Comparison of ENCODE assay signal across 1 cellular context in the genomic region with DNA sequence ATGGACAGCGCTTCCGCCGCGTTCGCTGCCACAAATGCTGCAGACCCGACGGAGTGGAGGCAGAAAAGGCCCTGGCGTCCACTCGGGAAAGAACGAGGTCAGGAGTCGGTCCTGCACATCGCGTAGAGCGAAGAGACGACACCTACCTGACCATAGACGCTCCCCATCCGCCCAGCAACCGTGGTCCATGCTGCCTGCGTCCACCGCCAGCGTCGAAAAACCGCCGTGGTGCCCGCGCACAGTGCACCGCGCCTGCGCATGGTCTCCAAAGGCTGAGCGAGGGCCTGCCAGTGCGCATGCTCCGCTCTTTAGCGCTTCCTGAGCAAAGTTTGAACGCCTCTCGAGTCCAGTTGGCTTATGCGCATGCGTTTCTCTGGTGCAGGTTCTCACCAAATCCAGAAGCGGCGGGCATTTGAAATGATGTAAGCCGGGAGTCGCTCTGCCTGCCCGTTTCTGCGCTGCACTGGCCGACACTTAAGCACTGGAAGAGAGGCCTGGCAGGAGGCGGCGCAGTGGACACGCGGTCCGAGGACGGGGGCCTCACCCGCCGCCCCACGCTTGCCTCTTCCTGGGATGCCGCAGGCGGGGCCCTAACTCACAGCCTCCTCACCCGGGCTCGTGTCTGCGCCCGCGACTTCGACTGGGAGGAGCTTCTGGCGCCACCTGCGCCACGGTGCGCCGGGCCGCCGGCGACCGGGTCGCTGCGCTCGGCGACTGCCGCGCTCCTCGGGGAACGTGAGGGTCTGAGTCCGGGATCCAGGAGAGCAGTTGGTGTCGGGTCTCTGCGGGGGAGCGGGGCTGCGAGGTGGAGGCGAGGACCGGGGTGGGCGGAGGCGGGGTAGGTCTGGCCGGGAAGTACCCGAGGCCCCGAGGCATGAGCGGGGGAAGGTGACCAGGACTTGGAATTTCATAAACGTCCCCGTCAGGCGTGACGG.
TF ChIP-seq lines count a peak whose summit lies in the region.

A gene with protein sequence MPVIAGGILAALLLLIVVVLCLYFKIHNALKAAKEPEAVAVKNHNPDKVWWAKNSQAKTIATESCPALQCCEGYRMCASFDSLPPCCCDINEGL (minus strand): TSS at position 243 of the 935 bp plus-strand sequence. CDS start 29,066 bp downstream, outside the sequence.

TF ChIP-seq in WTC11, 78 proteins besides CTCF, POLR2A, EP300 and RAD21 (continued from another document):
- TF ChIP-seq SMAD3 (CRISPR knock-in tag; IDR thresholded peaks at IDR 0.05; ENCODE audit: borderline replicate concordance) (no peak; the same call in 1 of the 2 replicates), TCF7 (CRISPR knock-in tag; IDR thresholded peaks at IDR 0.05; ENCODE audit: low read depth) (peak; percentile 70; the same call in 1 of the 2 replicates), CBFB (CRISPR knock-in tag; IDR thresholded peaks at IDR 0.05; ENCODE audit: low read depth) (no peak), NFE2L1 (CRISPR knock-in tag; IDR thresholded peaks at IDR 0.05) (peak; percentile 75; the same call in 1 of the 2 replicates), ZNF232 (CRISPR knock-in tag; IDR thresholded peaks at IDR 0.05) (peak; percentile 86; the same call in 1 of the 2 replicates), SP1 (CRISPR knock-in tag; conservative IDR thresholded peaks at IDR 0.05) (peak; percentile 41; the same call in 1 of the 2 replicates), NFYB (CRISPR knock-in tag; conservative IDR thresholded peaks at IDR 0.05; ENCODE audit: low read depth) (0 out of 2 replicates have a peak, but pooled peaks have one; percentile 29), ZNF423 (CRISPR knock-in tag; IDR thresholded peaks at IDR 0.05) (no peak), ZNF219 (CRISPR knock-in tag; IDR thresholded peaks at IDR 0.05; ENCODE audit: borderline replicate concordance) (peak; percentile 2; the same call in 1 of the 2 replicates), OVOL2 (CRISPR knock-in tag; IDR thresholded peaks at IDR 0.05; ENCODE audit: borderline replicate concordance) (no peak), GABPB1 (CRISPR knock-in tag; IDR thresholded peaks at IDR 0.05) (peak; percentile 56; the same call in 1 of the 2 replicates)
- TF ChIP-seq, protein P1, sequence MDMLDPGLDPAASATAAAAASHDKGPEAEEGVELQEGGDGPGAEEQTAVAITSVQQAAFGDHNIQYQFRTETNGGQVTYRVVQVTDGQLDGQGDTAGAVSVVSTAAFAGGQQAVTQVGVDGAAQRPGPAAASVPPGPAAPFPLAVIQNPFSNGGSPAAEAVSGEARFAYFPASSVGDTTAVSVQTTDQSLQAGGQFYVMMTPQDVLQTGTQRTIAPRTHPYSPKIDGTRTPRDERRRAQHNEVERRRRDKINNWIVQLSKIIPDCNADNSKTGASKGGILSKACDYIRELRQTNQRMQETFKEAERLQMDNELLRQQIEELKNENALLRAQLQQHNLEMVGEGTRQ (CRISPR knock-in tag; IDR thresholded peaks at IDR 0.05) = 0 out of 2 replicates have a peak, but pooled peaks have one; percentile 6
- TF ChIP-seq, protein P2, sequence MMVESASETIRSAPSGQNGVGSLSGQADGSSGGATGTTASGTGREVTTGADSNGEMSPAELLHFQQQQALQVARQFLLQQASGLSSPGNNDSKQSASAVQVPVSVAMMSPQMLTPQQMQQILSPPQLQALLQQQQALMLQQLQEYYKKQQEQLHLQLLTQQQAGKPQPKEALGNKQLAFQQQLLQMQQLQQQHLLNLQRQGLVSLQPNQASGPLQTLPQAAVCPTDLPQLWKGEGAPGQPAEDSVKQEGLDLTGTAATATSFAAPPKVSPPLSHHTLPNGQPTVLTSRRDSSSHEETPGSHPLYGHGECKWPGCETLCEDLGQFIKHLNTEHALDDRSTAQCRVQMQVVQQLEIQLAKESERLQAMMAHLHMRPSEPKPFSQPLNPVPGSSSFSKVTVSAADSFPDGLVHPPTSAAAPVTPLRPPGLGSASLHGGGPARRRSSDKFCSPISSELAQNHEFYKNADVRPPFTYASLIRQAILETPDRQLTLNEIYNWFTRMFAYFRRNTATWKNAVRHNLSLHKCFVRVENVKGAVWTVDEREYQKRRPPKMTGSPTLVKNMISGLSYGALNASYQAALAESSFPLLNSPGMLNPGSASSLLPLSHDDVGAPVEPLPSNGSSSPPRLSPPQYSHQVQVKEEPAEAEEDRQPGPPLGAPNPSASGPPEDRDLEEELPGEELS (CRISPR knock-in tag; IDR thresholded peaks at IDR 0.05) = peak; percentile 81
- TF ChIP-seq, protein P3, sequence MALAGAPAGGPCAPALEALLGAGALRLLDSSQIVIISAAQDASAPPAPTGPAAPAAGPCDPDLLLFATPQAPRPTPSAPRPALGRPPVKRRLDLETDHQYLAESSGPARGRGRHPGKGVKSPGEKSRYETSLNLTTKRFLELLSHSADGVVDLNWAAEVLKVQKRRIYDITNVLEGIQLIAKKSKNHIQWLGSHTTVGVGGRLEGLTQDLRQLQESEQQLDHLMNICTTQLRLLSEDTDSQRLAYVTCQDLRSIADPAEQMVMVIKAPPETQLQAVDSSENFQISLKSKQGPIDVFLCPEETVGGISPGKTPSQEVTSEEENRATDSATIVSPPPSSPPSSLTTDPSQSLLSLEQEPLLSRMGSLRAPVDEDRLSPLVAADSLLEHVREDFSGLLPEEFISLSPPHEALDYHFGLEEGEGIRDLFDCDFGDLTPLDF (CRISPR knock-in tag; IDR thresholded peaks at IDR 0.05) = peak; percentile 75; the same call in 1 of the 2 replicates
- TF ChIP-seq, protein P4, sequence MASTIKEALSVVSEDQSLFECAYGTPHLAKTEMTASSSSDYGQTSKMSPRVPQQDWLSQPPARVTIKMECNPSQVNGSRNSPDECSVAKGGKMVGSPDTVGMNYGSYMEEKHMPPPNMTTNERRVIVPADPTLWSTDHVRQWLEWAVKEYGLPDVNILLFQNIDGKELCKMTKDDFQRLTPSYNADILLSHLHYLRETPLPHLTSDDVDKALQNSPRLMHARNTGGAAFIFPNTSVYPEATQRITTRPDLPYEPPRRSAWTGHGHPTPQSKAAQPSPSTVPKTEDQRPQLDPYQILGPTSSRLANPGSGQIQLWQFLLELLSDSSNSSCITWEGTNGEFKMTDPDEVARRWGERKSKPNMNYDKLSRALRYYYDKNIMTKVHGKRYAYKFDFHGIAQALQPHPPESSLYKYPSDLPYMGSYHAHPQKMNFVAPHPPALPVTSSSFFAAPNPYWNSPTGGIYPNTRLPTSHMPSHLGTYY (CRISPR knock-in tag; IDR thresholded peaks at IDR 0.05) = no peak
- TF ChIP-seq, protein P5, sequence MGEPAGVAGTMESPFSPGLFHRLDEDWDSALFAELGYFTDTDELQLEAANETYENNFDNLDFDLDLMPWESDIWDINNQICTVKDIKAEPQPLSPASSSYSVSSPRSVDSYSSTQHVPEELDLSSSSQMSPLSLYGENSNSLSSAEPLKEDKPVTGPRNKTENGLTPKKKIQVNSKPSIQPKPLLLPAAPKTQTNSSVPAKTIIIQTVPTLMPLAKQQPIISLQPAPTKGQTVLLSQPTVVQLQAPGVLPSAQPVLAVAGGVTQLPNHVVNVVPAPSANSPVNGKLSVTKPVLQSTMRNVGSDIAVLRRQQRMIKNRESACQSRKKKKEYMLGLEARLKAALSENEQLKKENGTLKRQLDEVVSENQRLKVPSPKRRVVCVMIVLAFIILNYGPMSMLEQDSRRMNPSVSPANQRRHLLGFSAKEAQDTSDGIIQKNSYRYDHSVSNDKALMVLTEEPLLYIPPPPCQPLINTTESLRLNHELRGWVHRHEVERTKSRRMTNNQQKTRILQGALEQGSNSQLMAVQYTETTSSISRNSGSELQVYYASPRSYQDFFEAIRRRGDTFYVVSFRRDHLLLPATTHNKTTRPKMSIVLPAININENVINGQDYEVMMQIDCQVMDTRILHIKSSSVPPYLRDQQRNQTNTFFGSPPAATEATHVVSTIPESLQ (CRISPR knock-in tag; IDR thresholded peaks at IDR 0.05) = no peak
